In the genomic region with DNA sequence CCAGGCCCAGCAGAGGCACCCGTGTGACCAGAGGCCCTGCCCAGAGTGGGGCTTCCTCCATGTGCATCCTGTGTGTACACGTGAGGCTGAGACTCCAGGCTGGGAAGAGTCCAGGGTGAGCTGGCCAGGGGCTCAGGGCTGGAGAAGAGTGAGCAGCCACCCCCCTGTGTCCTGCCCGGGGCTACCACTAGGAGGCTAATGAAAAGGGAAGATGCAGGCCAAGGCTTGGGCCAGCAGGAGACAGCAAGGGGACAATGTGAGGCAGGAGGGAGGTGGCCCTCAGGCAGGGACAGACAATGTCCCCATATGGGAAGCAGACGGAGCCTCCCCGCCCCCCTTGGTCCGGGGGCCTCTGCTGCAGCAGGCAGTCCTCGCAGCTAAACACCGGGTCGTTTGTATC, we compare ENCODE assay signal across 9 cellular contexts.
A peak's percentile ranks its signal among the peaks of the same experiment; 100 is the strongest.
DNase-seq lines count a peak whose midpoint lies in the region; ATAC-seq and TF ChIP-seq lines count a peak whose summit lies in the region.
"Had no signal": no experiment of that assay in that cellular context is flagged by ENCODE, and none has a peak within 500 bp of the region (broad histone marks: within the 10 kb centered on the region; RNA-seq: fewer than 3 reads in every experiment).

No MANE protein-coding gene starts in this region.

- H3K4me1 Mint-ChIP-seq in MCF 10A (ENCODE audit: insufficient read depth, unreplicated experiment) = no peaks in the 10 kb centered on the region
- no peaks in the 10 kb centered on the region for H3K4me1 Mint-ChIP-seq in type B pancreatic cell (ENCODE audit: unreplicated experiment)
- H3K4me1 Mint-ChIP-seq: activated B cell treated with CpG ODN at 0.5 μM for 24 hours had no signal

- DNase-seq in MCF 10A (ENCODE audit: unreplicated experiment) = peak; percentile 9
- DNase-seq in breast epithelium (ENCODE audit: low spot score in 2 of 2) = no peak
- peak; percentile 28 for DNase-seq in NCI-H69 (lab: John Stamatoyannopoulos, UW)
- DNase-seq in erythroblast (lab: John Stamatoyannopoulos, UW) = peak; percentile 14 to 36
- DNase-seq in type B pancreatic cell (ENCODE audit: extremely low spot score, unreplicated experiment) = no peak
- DNase-seq: activated B cell treated with CpG ODN at 0.5 μM for 24 hours had no signal

- H3K27ac Mint-ChIP-seq in MCF 10A (ENCODE audit: low read depth, unreplicated experiment) = no peak overlapping the region
- no peak overlapping the region for H3K27ac Mint-ChIP-seq in type B pancreatic cell
- H3K27ac Mint-ChIP-seq: activated B cell treated with CpG ODN at 0.5 μM for 24 hours had no signal

- H3K36me3 Mint-ChIP-seq in MCF 10A (ENCODE audit: insufficient read depth, unreplicated experiment) = no peaks in the 10 kb centered on the region
- no peaks in the 10 kb centered on the region for H3K36me3 Mint-ChIP-seq in type B pancreatic cell

- no peaks in the 10 kb centered on the region for H3K9me3 ChIP-seq in breast epithelium

- intact Hi-C loops in MCF 10A (cut with micrococcal nuclease) (no loop called here), breast epithelium (cut with DNase I; ENCODE audit: low total_unique reads) (no loop called here)

- no peaks in the 10 kb centered on the region for H3K4me1 ChIP-seq in breast epithelium

- TF ChIP-seq CTCF in MCF 10A (IDR thresholded peaks at IDR 0.05; ENCODE audit: unreplicated experiment) (peak; percentile 26), breast epithelium (IDR thresholded peaks at IDR 0.05) (no peak), type B pancreatic cell (conservative IDR thresholded peaks at IDR 0.05) (peak; percentile 79)

- no peak overlapping the region for H3K27ac ChIP-seq in breast epithelium

- ATAC-seq in GM18858 (IDR thresholded peaks at IDR 0.05; ENCODE audit: unreplicated experiment) (no peak), HG03565 (IDR thresholded peaks at IDR 0.05; ENCODE audit: unreplicated experiment) (no peak), GM21515 (IDR thresholded peaks at IDR 0.05; ENCODE audit: unreplicated experiment) (no peak)

- POLR2A ChIA-PET in MCF 10A (lab: Yijun Ruan, JAX) = interaction anchor here (0.6 kb wide), 1 partner anchor 280 kb away, joined by 3 read pairs; no protein-coding TSS in a partner anchor

- no peaks in the 10 kb centered on the region for H3K36me3 ChIP-seq in breast epithelium

- TF ChIP-seq POLR2A in breast epithelium (IDR thresholded peaks at IDR 0.05) = no peak
- no peak for TF ChIP-seq POLR2A in erythroblast (IDR thresholded peaks at IDR 0.05; ENCODE audit: low read length)

- H3K27me3 Mint-ChIP-seq in MCF 10A (ENCODE audit: insufficient read depth, unreplicated experiment) (peaks cover 69% of the 10 kb centered on the region), type B pancreatic cell (peaks cover 83% of the 10 kb centered on the region)

- no peaks in the 10 kb centered on the region for H3K9me3 Mint-ChIP-seq in MCF 10A (ENCODE audit: unreplicated experiment)
- H3K9me3 Mint-ChIP-seq in type B pancreatic cell = no peaks in the 10 kb centered on the region
- H3K9me3 Mint-ChIP-seq: activated B cell treated with CpG ODN at 0.5 μM for 24 hours had no signal

- no TSS peak for BruUV-seq in MCF 10A (replicated peaks; lab: Mats Ljungman, UMichigan)

- no peak overlapping the region for H3K4me3 Mint-ChIP-seq in MCF 10A (ENCODE audit: unreplicated experiment)
- H3K4me3 Mint-ChIP-seq in type B pancreatic cell = no peak overlapping the region
- H3K4me3 Mint-ChIP-seq: activated B cell treated with CpG ODN at 0.5 μM for 24 hours had no signal

- H3K4me3 ChIP-seq in breast epithelium = no peak overlapping the region

- CTCF ChIA-PET in MCF 10A (lab: Yijun Ruan, JAX) = no interaction called here

- peaks cover 0 to 59% of the 10 kb centered on the region in 2 donors for H3K27me3 ChIP-seq in breast epithelium

Comparison
In these comparisons a context has a peak if more than half of its experiments do, and no peak if none do; other contexts are left out.
1. DNase-seq: peak in MCF 10A (single experiment), NCI-H69 (single experiment) and erythroblast (2 of 2); none in breast epithelium (0 of 2) and type B pancreatic cell (single experiment).
2. CTCF ChIP-seq: peak in MCF 10A (single experiment) and type B pancreatic cell (single experiment); none in breast epithelium (0 of 3).